26 cellular contexts compared by ENCODE assay signal in genomic region chr3:129840707-129841360, GRCh38. TPM values are rescaled to one million over a fixed set of nuclear protein-coding genes. Genes with fewer than 3 reads are reported as not detected.
DNase-seq lines count a peak whose midpoint lies in the region; ATAC-seq, FAIRE-seq and TF ChIP-seq lines count a peak whose summit lies in the region.
"Had no signal": no experiment of that assay in that cellular context is flagged by ENCODE, and none has a peak within 500 bp of the region (broad histone marks: within the 10 kb centered on the region; RNA-seq: fewer than 3 reads in every experiment).

No MANE protein-coding gene starts in this region.

- TF ChIP-seq CTCF in HepG2 (CRISPR knock-in tag; IDR thresholded peaks at IDR 0.05) = no peak
- no peak for TF ChIP-seq CTCF in right lobe of liver (IDR thresholded peaks at IDR 0.05)
- TF ChIP-seq CTCF in K562 (IDR thresholded peaks at IDR 0.05 in 2 of 3, conservative IDR thresholded peaks at IDR 0.05 in 1 of 3; ENCODE audit: insufficient read depth in 2 of 3, low read depth in 1 of 3, low read length in 3 of 3) = no peak
- TF ChIP-seq CTCF in hepatocyte (IDR thresholded peaks at IDR 0.05; ENCODE audit: poor library complexity) = no peak

- H3K36me3 ChIP-seq in HepG2 (replicated peaks in 1 of 2; ENCODE audit: control insufficient read depth in 1 of 2, insufficient read depth in 2 of 2, low read length in 2 of 2) = no peaks in the 10 kb centered on the region
- no peaks in the 10 kb centered on the region for H3K36me3 ChIP-seq in right lobe of liver
- H3K36me3 ChIP-seq in K562 (ENCODE audit: control insufficient read depth, insufficient read depth, low read length) = no peaks in the 10 kb centered on the region
- no peaks in the 10 kb centered on the region for H3K36me3 ChIP-seq in hepatocyte (replicated peaks; ENCODE audit: insufficient read depth, low read depth)
- no peaks in the 10 kb centered on the region for H3K36me3 ChIP-seq in small intestine (ENCODE audit: control insufficient read depth in 2 of 2, insufficient read depth in 2 of 2, low read length in 2 of 2)
- H3K36me3 ChIP-seq: BE2C had no signal

- WGBS in HepG2 (ENCODE audit: low lambda C conversion rate) = 68% methylated on average over 5 of the region's 5 CpGs
- WGBS in right lobe of liver (ENCODE audit: insufficient coverage, low coverage, low lambda C conversion rate, missing lambda C conversion rate) = 93% methylated on average over 5 of the region's 5 CpGs
- WGBS in K562 (ENCODE audit: insufficient coverage, low coverage, missing lambda C conversion rate) = 90% methylated on average over 5 of the region's 5 CpGs
- WGBS in hepatocyte (ENCODE audit: low lambda C conversion rate, missing lambda C conversion rate) = 88% methylated on average over 5 of the region's 5 CpGs
- WGBS in small intestine, 3 donors = 37 to 74% (median 59%) methylated on average over 5 of the region's 5 CpGs

- H3K27me3 ChIP-seq in HepG2 (ENCODE audit: control insufficient read depth in 1 of 2, insufficient read depth in 2 of 2, low read length in 2 of 2) (no peaks in the 10 kb centered on the region), right lobe of liver (no peaks in the 10 kb centered on the region), K562 (ENCODE audit: control insufficient read depth in 2 of 2, insufficient read depth in 2 of 2, low read length in 2 of 2) (no peaks in the 10 kb centered on the region), hepatocyte (no peaks in the 10 kb centered on the region), small intestine (ENCODE audit: control insufficient read depth in 2 of 2, insufficient read depth in 2 of 2, low read length in 2 of 2) (no peaks in the 10 kb centered on the region)
- H3K27me3 ChIP-seq: BE2C; BLaER1 treated with 17β-estradiol and CSF1 and Interleukin-3, amounts not matched to agents 10 nM and 100 nM had no signal

- H3K27me3 Mint-ChIP-seq in activated naive CD4-positive, alpha-beta T cell treated with anti-CD3 and anti-CD28 coated beads, Interleukin-2, amount 10 ng/mL, durations not matched to agents 7 days and 5 days = no peaks in the 10 kb centered on the region
- H3K27me3 Mint-ChIP-seq: CD4-positive, alpha-beta T cell; CD8-positive, alpha-beta memory T cell had no signal

- FAIRE-seq in HepG2 (lab: Jason Lieb, UNC) (peak; percentile 39), K562 (lab: Jason Lieb, UNC) (no peak), small intestine (lab: Jason Lieb, UNC) (no peak)
- FAIRE-seq: A549, G401.6, GM12892, GM19239 had no signal

- H4K20me1 ChIP-seq in HepG2 (ENCODE audit: insufficient read depth, low read length) (no peaks in the 10 kb centered on the region), K562 (replicated peaks; ENCODE audit: control insufficient read depth, insufficient read depth, low read length) (no peaks in the 10 kb centered on the region), hepatocyte (ENCODE audit: insufficient read depth, poor library complexity, severe bottlenecking) (no peaks in the 10 kb centered on the region)

- no peak overlapping the region for H3K27ac Mint-ChIP-seq in activated naive CD4-positive, alpha-beta T cell treated with anti-CD3 and anti-CD28 coated beads, Interleukin-2, amount 10 ng/mL, durations not matched to agents 7 days and 5 days
- H3K27ac Mint-ChIP-seq: CD4-positive, alpha-beta T cell; GM23338; HFFc6 had no signal

- TF ChIP-seq EP300 in HepG2 (IDR thresholded peaks at IDR 0.05; ENCODE audit: low read depth in 2 of 2, low read length in 2 of 2) (no peak), HepG2 (CRISPR knock-in tag; IDR thresholded peaks at IDR 0.05; ENCODE audit: borderline replicate concordance) (no peak), K562 (IDR thresholded peaks at IDR 0.05; ENCODE audit: low read length) (no peak)

- no peak overlapping the region for H3K4me3 ChIP-seq in HepG2 (replicated peaks in 1 of 3; ENCODE audit: insufficient read depth in 1 of 3, low read depth in 2 of 3, low read length in 3 of 3)
- no peak overlapping the region for H3K4me3 ChIP-seq in right lobe of liver
- H3K4me3 ChIP-seq in K562 = no peak overlapping the region
- no peak overlapping the region for H3K4me3 ChIP-seq in hepatocyte
- no peak overlapping the region for H3K4me3 ChIP-seq in small intestine (ENCODE audit: low read depth in 1 of 2, low read length in 2 of 2)
- H3K4me3 ChIP-seq: A549; BLaER1 treated with 17β-estradiol and CSF1 and Interleukin-3, amounts not matched to agents 10 nM and 100 nM; GM23338 had no signal

- H3K79me2 ChIP-seq in HepG2 (ENCODE audit: insufficient read depth, low read length) = no peaks in the 10 kb centered on the region
- H3K79me2 ChIP-seq in K562 (ENCODE audit: control insufficient read depth, insufficient read depth, low read length) = no peaks in the 10 kb centered on the region
- H3K79me2 ChIP-seq in hepatocyte = peaks cover 60% of the 10 kb centered on the region

- no peaks in the 10 kb centered on the region for H3K9me2 ChIP-seq in hepatocyte (replicated peaks; ENCODE audit: insufficient read depth)

- no peak for DNase-seq in HepG2 (ENCODE audit: low spot score)
- DNase-seq in right lobe of liver = no peak
- DNase-seq in K562 (ENCODE audit: extremely low read depth in 1 of 4, low spot score in 3 of 4) = no peak
- peak; percentile 25 for DNase-seq in hepatocyte (ENCODE audit: low spot score)
- DNase-seq in small intestine = peak; percentile 76
- no peak for DNase-seq in activated naive CD4-positive, alpha-beta T cell treated with anti-CD3 and anti-CD28 coated beads, Interleukin-2, amount 10 ng/mL, durations not matched to agents 7 days and 5 days
- no peak for DNase-seq in NCI-H2081 (lab: John Stamatoyannopoulos, UW)
- DNase-seq: 8988T; ACHN; AML-193; BE2C; Calu3; CD4-positive, alpha-beta T cell; CD8-positive, alpha-beta memory T cell; DND-41; H9; HFFc6 had no signal

- no peaks in the 10 kb centered on the region for H3K4me1 Mint-ChIP-seq in activated naive CD4-positive, alpha-beta T cell treated with anti-CD3 and anti-CD28 coated beads, Interleukin-2, amount 10 ng/mL, durations not matched to agents 7 days and 5 days

- H3K36me3 Mint-ChIP-seq in activated naive CD4-positive, alpha-beta T cell treated with anti-CD3 and anti-CD28 coated beads, Interleukin-2, amount 10 ng/mL, durations not matched to agents 7 days and 5 days = peaks cover 11% of the 10 kb centered on the region

- no peaks in the 10 kb centered on the region for H3K9me1 ChIP-seq in K562 (ENCODE audit: control insufficient read depth, insufficient read depth, low read length)

- CTCF ChIA-PET in HepG2 (lab: Yijun Ruan, JAX; ENCODE audit: low intra/inter-chr PET ratio, low total read pairs) = no interaction called here
- CTCF ChIA-PET in K562 (lab: Yijun Ruan, JAX; ENCODE audit: low intra/inter-chr PET ratio) = no interaction called here
- CTCF ChIA-PET in activated naive CD4-positive, alpha-beta T cell treated with anti-CD3 and anti-CD28 coated beads, Interleukin-2, amount 10 ng/mL, durations not matched to agents 7 days and 5 days (lab: Charles Lee) = no interaction called here

- H3K9me3 Mint-ChIP-seq in activated naive CD4-positive, alpha-beta T cell treated with anti-CD3 and anti-CD28 coated beads, Interleukin-2, amount 10 ng/mL, durations not matched to agents 7 days and 5 days = peaks cover 7% of the 10 kb centered on the region
- H3K9me3 Mint-ChIP-seq: CD4-positive, alpha-beta T cell; HFFc6 had no signal

- TF ChIP-seq RAD21 in HepG2 (CRISPR knock-in tag; IDR thresholded peaks at IDR 0.05) (no peak), K562 (CRISPR knock-in tag; conservative IDR thresholded peaks at IDR 0.05 in 1 of 2, IDR thresholded peaks at IDR 0.05 in 1 of 2) (no peak)

- no peak for TF ChIP-seq POLR2A in HepG2 (IDR thresholded peaks at IDR 0.05; ENCODE audit: insufficient read depth in 1 of 2, low read depth in 2 of 2, low read length in 2 of 2)
- no peak for TF ChIP-seq POLR2A in right lobe of liver (IDR thresholded peaks at IDR 0.05)
- TF ChIP-seq POLR2A in K562 (conservative IDR thresholded peaks at IDR 0.05) = no peak

- H3K4me2 ChIP-seq in HepG2 (ENCODE audit: low read depth, low read length) = no peak overlapping the region
- H3K4me2 ChIP-seq in K562 (ENCODE audit: insufficient read depth, low read length) = no peak overlapping the region
- H3K4me2 ChIP-seq in hepatocyte = peak overlapping the region; percentile 41
- H3K4me2 ChIP-seq: A549; BLaER1 treated with 17β-estradiol and CSF1 and Interleukin-3, amounts not matched to agents 10 nM and 100 nM; GM23338 had no signal

- ATAC-seq in HepG2 (no peak), right lobe of liver (no peak), K562 (no peak), HG03439 (IDR thresholded peaks at IDR 0.05; ENCODE audit: unreplicated experiment) (no peak)
- ATAC-seq: A549, GM23338, HCT116 had no signal

- no peak overlapping the region for H2AFZ ChIP-seq in HepG2 (ENCODE audit: low read length)
- H2AFZ ChIP-seq in K562 (ENCODE audit: low read depth, low read length) = no peak overlapping the region
- no peak overlapping the region for H2AFZ ChIP-seq in hepatocyte
- H2AFZ ChIP-seq: GM23338 had no signal

- H3K4me1 ChIP-seq in HepG2 (ENCODE audit: insufficient read depth, low read length) (peaks cover 18% of the 10 kb centered on the region), right lobe of liver (peaks cover 0 to 4% (median 0%) of the 10 kb centered on the region in 4 donors), K562 (replicated peaks in 1 of 2; ENCODE audit: control insufficient read depth in 2 of 2, insufficient read depth in 2 of 2, low read length in 2 of 2) (peaks cover 0 to 6% of the 10 kb centered on the region in 2 experiments; a peak in 2 of 5 replicates), hepatocyte (ENCODE audit: insufficient read depth) (peaks cover 4% of the 10 kb centered on the region), small intestine (ENCODE audit: control insufficient read depth in 2 of 2, insufficient read depth in 1 of 2, low read depth in 1 of 2, low read length in 1 of 2) (peaks cover 0 to 9% of the 10 kb centered on the region in 2 donors)

- H3K9ac ChIP-seq in HepG2 (ENCODE audit: insufficient read depth, low read depth, low read length) = no peak overlapping the region
- H3K9ac ChIP-seq in K562 (ENCODE audit: insufficient read depth in 1 of 2, low read depth in 2 of 2, low read length in 2 of 2) = no peak overlapping the region
- H3K9ac ChIP-seq: BLaER1 treated with 17β-estradiol and CSF1 and Interleukin-3, amounts not matched to agents 10 nM and 100 nM had no signal

- BruUV-seq in HepG2 (replicated peaks; lab: Mats Ljungman, UMichigan) (no TSS peak), K562 (replicated peaks; lab: Mats Ljungman, UMichigan) (no TSS peak)

- in situ Hi-C loops in HepG2 (cut with HindIII; ENCODE audit: extremely low pct_ligation_motif_present, low pct_unique_long_range_greater_than_20kb) = no loop called here
- in situ Hi-C loops in K562 (cut with MboI) = no loop called here

- intact Hi-C loops in HepG2 (cut with micrococcal nuclease; ENCODE audit: unreplicated experiment) = loop anchor here (5.0 kb wide), 1 partner anchor 91 kb away; no protein-coding TSS in a partner anchor
- intact Hi-C loops in right lobe of liver (cut with DNase I) = no loop called here
- intact Hi-C loops in K562 (cut with micrococcal nuclease) = no loop called here

- POLR2A ChIA-PET in HepG2 (lab: Yijun Ruan, JAX) = no interaction called here
- POLR2A ChIA-PET in K562 (lab: Yijun Ruan, JAX) = no interaction called here

- H3K9me3 ChIP-seq in HepG2 (ENCODE audit: low read length) = no peaks in the 10 kb centered on the region
- H3K9me3 ChIP-seq in right lobe of liver = no peaks in the 10 kb centered on the region
- H3K9me3 ChIP-seq in K562 (replicated peaks; ENCODE audit: control insufficient read depth, insufficient read depth, low read depth, low read length) = no peaks in the 10 kb centered on the region
- H3K9me3 ChIP-seq in hepatocyte (ENCODE audit: low read depth) = peaks cover 7% of the 10 kb centered on the region
- H3K9me3 ChIP-seq in small intestine (ENCODE audit: control insufficient read depth, low read depth) = no peaks in the 10 kb centered on the region
- H3K9me3 ChIP-seq: BE2C had no signal

- no peak overlapping the region for H3K4me3 Mint-ChIP-seq in activated naive CD4-positive, alpha-beta T cell treated with anti-CD3 and anti-CD28 coated beads, Interleukin-2, amount 10 ng/mL, durations not matched to agents 7 days and 5 days
- H3K4me3 Mint-ChIP-seq: CD14-positive monocyte; CD4-positive, alpha-beta T cell; CD8-positive, alpha-beta memory T cell; GM23338; H9; HFFc6 had no signal

- no peak overlapping the region for H3K27ac ChIP-seq in HepG2 (ENCODE audit: extremely low read length, insufficient read depth, low read length)
- H3K27ac ChIP-seq in right lobe of liver = no peak overlapping the region
- no peak overlapping the region for H3K27ac ChIP-seq in K562 (ENCODE audit: extremely low read depth, low read depth, low read length)
- H3K27ac ChIP-seq in hepatocyte = peak overlapping the region; percentile 32
- H3K27ac ChIP-seq in small intestine (ENCODE audit: low read depth in 1 of 2, low read length in 1 of 2) = no peak overlapping the region
- H3K27ac ChIP-seq: A549; BLaER1 treated with 17β-estradiol and CSF1 and Interleukin-3, amounts not matched to agents 10 nM and 100 nM had no signal

RNA-seq across cellular contexts. Expression of gene TMCC1, which starts 52.7 kb away (rescaled TPM):
- total RNA-seq in HepG2 (2016; rRNA removed; fragmentation: Illumina TruSeq; extraction: Trizol) (12.1 and 14.8 TPM in 2 replicates), right lobe of liver (100 to 1,000 TPM in 1 of 6 experiments, 10 to 100 TPM in 5; 21.7 to 124 (median 25.2) TPM), K562 (2014; rRNA removed) (2.6 and 4.7 TPM in 2 replicates), K562 (2014; rRNA removed; fragmentation: Illumina TruSeq; extraction: Trizol) (5.1 and 5.6 TPM in 2 replicates), K562 (2015; rRNA removed; fragmentation: Illumina TruSeq; extraction: Trizol) (4.0 and 5.5 TPM in 2 replicates), K562 (2021) (7.7 and 8.5 TPM in 2 replicates), hepatocyte (17.3 and 25.7 TPM in 2 replicates)
- 31.5 and 32.2 TPM in 2 replicates for total RNA-seq in HepG2 (2016; cell fraction: cytosol; rRNA removed; fragmentation: Illumina TruSeq; extraction: Trizol; ENCODE audit: low read depth)
- 13.6 and 13.9 TPM in 2 replicates for total RNA-seq in HepG2 (2016; cell fraction: insoluble cytoplasmic fraction; rRNA removed; fragmentation: Illumina TruSeq; extraction: Trizol)
- total RNA-seq in HepG2 (2016; cell fraction: membrane; rRNA removed; fragmentation: Illumina TruSeq; extraction: Trizol) = 19.2 and 21.3 TPM in 2 replicates
- total RNA-seq in HepG2 (2016; cell fraction: nucleus; rRNA removed; fragmentation: Illumina TruSeq; extraction: Trizol) = 13.3 and 21.7 TPM in 2 replicates
- polyA plus RNA-seq in HepG2 (2011; rRNA removed) (264 and 329 TPM in 2 replicates), K562 (2011; rRNA removed) (5.6 and 8.7 TPM in 2 replicates), K562 (2014; fragmentation: Illumina TruSeq; extraction: Trizol) (4.8 TPM in 2 replicates), K562 (2014; fragmentation: Nextera tagmentation; extraction: Ambion mirVana) (1 to 10 TPM in 1 of 2 experiments, under 1 TPM in 1; 0.89 to 1.2 TPM), K562 (2014; rRNA removed) (1.6 and 3.3 TPM in 2 replicates), hepatocyte (7.0 and 8.5 TPM in 2 replicates), small intestine (1 to 10 TPM; 5.4 to 9.0 (median 6.3) TPM)
- 53.3 and 78.4 TPM in 2 replicates for polyA plus RNA-seq in HepG2 (2011; cell fraction: cytosol; rRNA removed)
- polyA plus RNA-seq in HepG2 (2011; cell fraction: nucleus; rRNA removed) = 43.5 and 164 TPM in 2 replicates
- 328 and 350 TPM in 2 replicates for polyA plus RNA-seq in HepG2 (2012)
- polyA plus RNA-seq in HepG2 (2016; cell fraction: cytosol; fragmentation: Illumina TruSeq; extraction: Trizol; ENCODE audit: low read depth) = 4.5 and 7.9 TPM in 2 replicates
- polyA plus RNA-seq in HepG2 (2016; cell fraction: insoluble cytoplasmic fraction; fragmentation: Illumina TruSeq; extraction: Trizol; ENCODE audit: low read depth) = 15.0 and 19.4 TPM in 2 replicates
- 13.3 and 13.8 TPM in 2 replicates for polyA plus RNA-seq in HepG2 (2016; cell fraction: membrane; fragmentation: Illumina TruSeq; extraction: Trizol; ENCODE audit: low read depth)
- polyA plus RNA-seq in HepG2 (2016; cell fraction: nucleus; fragmentation: Illumina TruSeq; extraction: Trizol; ENCODE audit: insufficient read depth, low read depth) = 9.7 and 13.0 TPM in 2 replicates
- 20.3 and 122 TPM in 2 replicates for polyA minus RNA-seq in HepG2 (2011; rRNA and poly(A)+ RNA removed; ENCODE audit: low replicate concordance)
- polyA minus RNA-seq in HepG2 (2011; cell fraction: cytosol; rRNA and poly(A)+ RNA removed) = 191 and 214 TPM in 2 replicates
- polyA minus RNA-seq in HepG2 (2011; cell fraction: nucleus; rRNA and poly(A)+ RNA removed) = 100 and 245 TPM in 2 replicates
- total RNA-seq in K562 (2011; cell fraction: chromatin; rRNA removed; ENCODE audit: low replicate concordance) = 6.6 and 12.8 TPM in 2 replicates
- 7.0 and 7.2 TPM in 2 replicates for total RNA-seq in K562 (2011; cell fraction: nucleolus; rRNA removed)
- 9.0 and 12.2 TPM in 2 replicates for total RNA-seq in K562 (2011; cell fraction: nucleoplasm; rRNA removed)
- polyA plus RNA-seq in K562 (2011; cell fraction: cytosol; rRNA removed) = 3.0 and 3.2 TPM in 2 replicates
- 3.3 and 8.4 TPM in 2 replicates for polyA plus RNA-seq in K562 (2011; cell fraction: nucleus; rRNA removed)
- polyA plus RNA-seq in K562 (2012) = 3.1 and 3.7 TPM in 2 replicates
- polyA minus RNA-seq in K562 (2011; rRNA and poly(A)+ RNA removed) = 10.0 and 10.9 TPM in 2 replicates
- 2.5 and 5.7 TPM in 2 replicates for polyA minus RNA-seq in K562 (2011; cell fraction: cytosol; rRNA and poly(A)+ RNA removed)
- 7.8 and 9.6 TPM in 2 replicates for polyA minus RNA-seq in K562 (2011; cell fraction: nucleus; rRNA and poly(A)+ RNA removed)

Comparison
In these comparisons a context has a peak if more than half of its experiments do, and no peak if none do; other contexts are left out.
1. DNase-seq: peak in hepatocyte (single experiment) and small intestine (single experiment); none in HepG2 (single experiment), right lobe of liver (0 of 3), K562 (0 of 4), activated naive CD4-positive, alpha-beta T cell treated with anti-CD3 and anti-CD28 coated beads, Interleukin-2, amount 10 ng/mL, durations not matched to agents 7 days and 5 days (single experiment) and NCI-H2081 (0 of 2).